Comparison of ENCODE assay signal across 9 cellular contexts in genomic region chr4:75180790-75181776, GRCh38.
DNase-seq lines count a peak whose midpoint lies in the region; ATAC-seq, FAIRE-seq and TF ChIP-seq lines count a peak whose summit lies in the region.
"Had no signal": no experiment of that assay in that cellular context is flagged by ENCODE, and none has a peak within 500 bp of the region (broad histone marks: within the 10 kb centered on the region; RNA-seq: fewer than 3 reads in every experiment).

No MANE protein-coding gene starts in this region.

- DNase-seq in ELR (ENCODE audit: low read depth) = peak; percentile 69
- DNase-seq in HuH-7 (ENCODE audit: low spot score) = peak; percentile 9
- DNase-seq in fibroblast of villous mesenchyme (ENCODE audit: low read depth) = peak; percentile 43
- no peak for DNase-seq in DMS79 (lab: John Stamatoyannopoulos, UW)
- DNase-seq in ecto neural progenitor cell (ENCODE audit: low spot score) = no peak
- no peak for DNase-seq in kidney
- DNase-seq in activated naive CD4-positive, alpha-beta T cell treated with anti-CD3 and anti-CD28 coated beads, Interleukin-2, amount 50 U/mL, for 72 hours (ENCODE audit: low spot score in 2 of 2) = no peak

- H3K27ac Mint-ChIP-seq in activated naive CD4-positive, alpha-beta T cell treated with anti-CD3 and anti-CD28 coated beads, Interleukin-2, amount 50 U/mL, for 72 hours = peak overlapping the region in 1 of 2 donors; percentile 52
- H3K27ac Mint-ChIP-seq: activated naive CD8-positive, alpha-beta T cell had no signal

- H3K36me3 ChIP-seq in kidney (ENCODE audit: control insufficient read depth in 1 of 2, insufficient read depth in 2 of 2, low read length in 2 of 2) = no peaks in the 10 kb centered on the region

- ATAC-seq in GM21737 (IDR thresholded peaks at IDR 0.05; ENCODE audit: unreplicated experiment) = peak; percentile 87
- no peak for ATAC-seq in activated naive CD4-positive, alpha-beta T cell treated with anti-CD3 and anti-CD28 coated beads, Interleukin-2, amount 50 U/mL, for 72 hours

- FAIRE-seq in kidney (lab: Jason Lieb, UNC) = no peak

- peaks cover 0 to 15% of the 10 kb centered on the region in 2 donors for H3K36me3 Mint-ChIP-seq in activated naive CD4-positive, alpha-beta T cell treated with anti-CD3 and anti-CD28 coated beads, Interleukin-2, amount 50 U/mL, for 72 hours
- H3K36me3 Mint-ChIP-seq: activated naive CD8-positive, alpha-beta T cell had no signal

- peaks cover 9 to 23% of the 10 kb centered on the region in 2 donors for H3K9me3 Mint-ChIP-seq in activated naive CD4-positive, alpha-beta T cell treated with anti-CD3 and anti-CD28 coated beads, Interleukin-2, amount 50 U/mL, for 72 hours

- TF ChIP-seq CTCF in fibroblast of villous mesenchyme (IDR thresholded peaks at IDR 0.05; ENCODE audit: insufficient read depth, low read depth, low read length) (no peak), kidney (IDR thresholded peaks at IDR 0.05; ENCODE audit: borderline replicate concordance, extremely low read depth, insufficient read depth) (no peak)

- H3K4me3 ChIP-seq in fibroblast of villous mesenchyme (ENCODE audit: low read depth, low read length) (peak overlapping the region; percentile 16), kidney (ENCODE audit: low read length in 2 of 2) (peak overlapping the region in 1 of 2 donors; percentile 35)

- H3K27ac ChIP-seq in kidney (ENCODE audit: low read depth in 2 of 2, low read length in 2 of 2) = peak overlapping the region in 1 of 2 donors; percentile 24

- intact Hi-C loops in kidney (cut with DNase I) = no loop called here

- H3K9me3 ChIP-seq in kidney (ENCODE audit: control insufficient read depth in 1 of 2, low read length in 2 of 2) = no peaks in the 10 kb centered on the region

- H3K4me1 ChIP-seq in kidney (ENCODE audit: control insufficient read depth in 1 of 2, insufficient read depth in 1 of 2, low read depth in 1 of 2, low read length in 2 of 2) = no peaks in the 10 kb centered on the region

- H3K9ac ChIP-seq in kidney (ENCODE audit: low read length in 2 of 2) = no peak overlapping the region

Comparison
In these comparisons a context has a peak if more than half of its experiments do, and no peak if none do; other contexts are left out.
1. DNase-seq: peak in ELR (single experiment), HuH-7 (single experiment) and fibroblast of villous mesenchyme (single experiment); none in DMS79 (single experiment), ecto neural progenitor cell (single experiment), kidney (single experiment) and activated naive CD4-positive, alpha-beta T cell treated with anti-CD3 and anti-CD28 coated beads, Interleukin-2, amount 50 U/mL, for 72 hours (0 of 2).